1 cellular context compared by ENCODE assay signal in the genomic region with DNA sequence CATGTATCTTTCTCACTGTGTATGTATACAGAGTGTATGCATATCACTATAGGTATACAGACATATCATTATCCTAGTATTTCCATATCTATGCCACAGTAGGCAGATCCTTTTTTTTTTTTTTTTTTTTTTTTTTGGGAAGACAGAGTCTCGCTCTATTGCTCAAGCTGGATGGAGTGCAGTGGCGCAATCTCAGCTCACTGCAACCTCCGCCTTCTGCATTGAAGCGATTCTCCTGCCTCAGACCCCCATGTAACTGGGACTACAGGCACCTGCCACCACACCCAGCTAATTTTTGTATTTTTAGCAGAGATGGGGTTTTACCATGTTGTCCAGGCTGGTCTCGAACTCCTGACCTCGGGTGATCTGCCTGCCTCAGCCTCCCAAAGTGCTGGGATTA. TPM values are rescaled to one million over a fixed set of nuclear protein-coding genes. Genes with fewer than 3 reads are reported as not detected.
"Had no signal": no experiment of that assay in that cellular context is flagged by ENCODE, and none has a peak within 500 bp of the region (broad histone marks: within the 10 kb centered on the region; RNA-seq: fewer than 3 reads in every experiment).

No MANE protein-coding gene starts in this region.

RNA-seq across cellular contexts. Expression of a gene that starts 32.0 kb away (rescaled TPM):
- total RNA-seq: HT-29 had no signal

RNA-seq across cellular contexts. Expression of a gene that starts 32.0 kb away (rescaled TPM):
- total RNA-seq: HT-29 had no signal
